In the genomic region with DNA sequence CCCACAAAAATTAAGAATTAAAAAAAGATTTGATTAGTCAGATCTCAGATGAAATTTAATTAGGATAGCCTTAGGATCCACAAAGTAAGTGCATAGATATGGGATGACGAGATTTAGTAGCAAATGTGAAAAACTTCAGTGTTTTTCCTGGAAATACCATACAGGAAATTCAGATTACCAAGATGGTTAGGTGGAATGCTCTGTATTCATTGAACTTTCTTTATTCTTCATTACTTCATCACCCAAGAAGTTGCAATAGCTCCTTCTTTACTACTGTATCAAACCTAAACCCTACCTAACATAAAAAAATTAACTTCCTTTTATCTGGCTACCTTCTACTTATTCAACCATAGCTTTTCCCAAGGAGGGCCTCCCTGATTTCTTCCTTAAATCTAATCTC, we compare ENCODE assay signal across 21 cellular contexts.
A peak's percentile ranks its signal among the peaks of the same experiment; 100 is the strongest.
DNase-seq lines count a peak whose midpoint lies in the region; ATAC-seq, FAIRE-seq and TF ChIP-seq lines count a peak whose summit lies in the region.
"Had no signal": no experiment of that assay in that cellular context is flagged by ENCODE, and none has a peak within 500 bp of the region (broad histone marks: within the 10 kb centered on the region; RNA-seq: fewer than 3 reads in every experiment).

No MANE protein-coding gene starts in this region.

- H3K9me3 Mint-ChIP-seq in Calu3 (ENCODE audit: low read depth, unreplicated experiment): peaks cover 14% of the 10 kb centered on the region

- FAIRE-seq in RCC 7860 (lab: Jason Lieb, UNC): no peak
- FAIRE-seq: GM12891, H54 had no signal

- H3K27ac Mint-ChIP-seq in Calu3 (ENCODE audit: unreplicated experiment): peak overlapping the region; percentile 18
- H3K27ac Mint-ChIP-seq: CD4-positive, alpha-beta T cell had no signal

- no TSS peak for BruUV-seq in Calu3 (replicated peaks; lab: Mats Ljungman, UMichigan)

- CTCF ChIA-PET in Calu3 (lab: Charles Lee): no interaction called here

- intact Hi-C loops in Calu3 (cut with micrococcal nuclease; ENCODE audit: unreplicated experiment): loop anchor here (5.0 kb wide), 1 partner anchor 449 kb away; no protein-coding TSS in a partner anchor

- no peak for ATAC-seq in HG02759 (IDR thresholded peaks at IDR 0.05; ENCODE audit: unreplicated experiment)

- H3K4me1 Mint-ChIP-seq in Calu3 (ENCODE audit: low read depth, unreplicated experiment): peaks cover 37% of the 10 kb centered on the region

- TF ChIP-seq CTCF in Calu3 (IDR thresholded peaks at IDR 0.05; ENCODE audit: unreplicated experiment): no peak
- TF ChIP-seq CTCF in choroid plexus epithelial cell (conservative IDR thresholded peaks at IDR 0.05; ENCODE audit: low read depth, low read length): no peak

- H3K36me3 Mint-ChIP-seq in Calu3 (ENCODE audit: insufficient read depth, unreplicated experiment): no peaks in the 10 kb centered on the region

- no peaks in the 10 kb centered on the region for H3K27me3 Mint-ChIP-seq in Calu3 (ENCODE audit: unreplicated experiment)
- H3K27me3 Mint-ChIP-seq: CD4-positive, alpha-beta T cell had no signal

- no peak overlapping the region for H3K4me3 ChIP-seq in choroid plexus epithelial cell (ENCODE audit: low read depth, low read length)
- H3K4me3 ChIP-seq: BLaER1 treated with 17β-estradiol and CSF1 and Interleukin-3, amounts not matched to agents 10 nM and 100 nM; PC-9 had no signal

- H3K4me3 Mint-ChIP-seq in Calu3 (ENCODE audit: low read depth, unreplicated experiment): no peak overlapping the region
- H3K4me3 Mint-ChIP-seq: CD4-positive, alpha-beta T cell had no signal

- DNase-seq in Calu3: no peak
- DNase-seq in RCC 7860 (ENCODE audit: low spot score): peak; percentile 32
- peak; percentile 37 for DNase-seq in choroid plexus epithelial cell (ENCODE audit: low read depth)
- DNase-seq in non-pigmented ciliary epithelial cell (ENCODE audit: low read depth): peak; percentile 45
- no peak for DNase-seq in NCI-H446 (lab: John Stamatoyannopoulos, UW)
- no peak for DNase-seq in foreskin melanocyte
- DNase-seq: ACHN; CD4-positive, alpha-beta T cell; GF-D8; NCI-H1048; NCI-H1417; NCI-H1694; NCI-H2029 treated with DMSO at 0.1 percent for 48 hours; NCI-H526 treated with DMSO at 0.1 percent for 48 hours; PC-9; Right ventricle myocardium superior; RPMI8226 had no signal

Comparison
In these comparisons a context has a peak if more than half of its experiments do, and no peak if none do; other contexts are left out.
1. DNase-seq: peak in RCC 7860 (single experiment), choroid plexus epithelial cell (single experiment) and non-pigmented ciliary epithelial cell (single experiment); none in Calu3 (single experiment), NCI-H446 (0 of 2) and foreskin melanocyte (single experiment).